In the genomic region with DNA sequence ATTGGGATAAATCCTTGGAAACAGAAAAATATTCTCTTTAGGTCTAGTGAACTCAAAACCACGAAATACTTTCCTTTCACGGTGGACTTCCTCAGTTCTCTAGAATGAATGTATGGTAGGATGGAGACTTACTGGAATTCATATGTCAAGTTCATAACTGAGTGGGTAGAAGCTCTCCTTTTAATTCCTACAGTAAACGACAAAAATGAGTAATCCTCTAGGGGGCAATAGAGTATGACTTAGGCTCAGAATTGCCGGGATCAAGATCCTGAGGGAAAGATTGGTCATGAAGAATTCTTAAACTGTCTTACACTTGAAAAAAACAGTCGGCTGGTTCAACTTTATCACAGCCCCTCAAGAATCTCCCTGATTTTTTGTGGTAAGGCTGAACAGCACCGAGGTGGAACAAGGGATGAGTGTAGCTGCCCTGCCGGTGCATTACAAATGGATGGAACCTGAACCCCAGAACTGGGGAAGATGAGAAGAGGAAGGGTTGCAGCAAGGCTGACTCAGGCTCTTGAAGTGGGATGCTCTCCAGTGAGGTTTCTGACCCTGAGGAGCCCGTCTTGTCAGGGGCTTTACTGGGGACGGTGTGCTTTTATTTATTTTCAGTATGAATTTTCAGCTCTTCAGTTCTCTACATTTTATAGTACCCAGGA, we compare ENCODE assay signal across 10 cellular contexts. TPM values are rescaled to one million over a fixed set of nuclear protein-coding genes. Genes with fewer than 3 reads are reported as not detected.
A peak's percentile ranks its signal among the peaks of the same experiment; 100 is the strongest.
DNase-seq lines count a peak whose midpoint lies in the region; ATAC-seq and TF ChIP-seq lines count a peak whose summit lies in the region.
"Had no signal": no experiment of that assay in that cellular context is flagged by ENCODE, and none has a peak within 500 bp of the region (broad histone marks: within the 10 kb centered on the region; RNA-seq: fewer than 3 reads in every experiment).

No MANE protein-coding gene starts in this region.

- no peak overlapping the region for H3K27ac Mint-ChIP-seq in activated CD4-positive, alpha-beta memory T cell treated with anti-CD3 and anti-CD28 coated beads, Interleukin-2, amount 10 ng/mL, durations not matched to agents 7 days and 5 days
- H3K27ac Mint-ChIP-seq: CD4-positive, alpha-beta T cell; memory B cell had no signal

- peak; percentile 68 for TF ChIP-seq CTCF in PC-3 (conservative IDR thresholded peaks at IDR 0.05; ENCODE audit: low read depth, low read length)
- TF ChIP-seq CTCF in fibroblast of pulmonary artery (IDR thresholded peaks at IDR 0.05; ENCODE audit: low read length, missing control alignments), result peak; percentile 58

- no peak overlapping the region for H3K9ac ChIP-seq in PC-3 (ENCODE audit: low read length)

- no peaks in the 10 kb centered on the region for H3F3A ChIP-seq in PC-3 (ENCODE audit: low read length, unreplicated experiment)

- peak; percentile 67 for ATAC-seq in PC-3
- ATAC-seq in GM18502 (IDR thresholded peaks at IDR 0.05; ENCODE audit: poor library complexity, unreplicated experiment), result no peak

- H3K36me3 Mint-ChIP-seq in activated CD4-positive, alpha-beta memory T cell treated with anti-CD3 and anti-CD28 coated beads, Interleukin-2, amount 10 ng/mL, durations not matched to agents 7 days and 5 days (ENCODE audit: low read depth), result no peaks in the 10 kb centered on the region
- H3K36me3 Mint-ChIP-seq: memory B cell had no signal

- H3K27ac ChIP-seq in PC-3 (ENCODE audit: low read length), result no peak overlapping the region

- no peak overlapping the region for H3K4me3 Mint-ChIP-seq in activated CD4-positive, alpha-beta memory T cell treated with anti-CD3 and anti-CD28 coated beads, Interleukin-2, amount 10 ng/mL, durations not matched to agents 7 days and 5 days
- H3K4me3 Mint-ChIP-seq: CD4-positive, alpha-beta T cell; memory B cell had no signal

- no peaks in the 10 kb centered on the region for H3K79me2 ChIP-seq in PC-3 (ENCODE audit: low read length)

- no peaks in the 10 kb centered on the region for H3K9me3 Mint-ChIP-seq in activated CD4-positive, alpha-beta memory T cell treated with anti-CD3 and anti-CD28 coated beads, Interleukin-2, amount 10 ng/mL, durations not matched to agents 7 days and 5 days
- H3K9me3 Mint-ChIP-seq: CD4-positive, alpha-beta T cell; memory B cell had no signal

- POLR2A ChIA-PET in PC-3 (lab: Charles Lee; ENCODE audit: unreplicated experiment), result no interaction called here
- POLR2A ChIA-PET in activated CD4-positive, alpha-beta memory T cell treated with anti-CD3 and anti-CD28 coated beads, Interleukin-2, amount 10 ng/mL, durations not matched to agents 7 days and 5 days (lab: Charles Lee), result no interaction called here

- peaks cover 7% of the 10 kb centered on the region for H3K27me3 Mint-ChIP-seq in activated CD4-positive, alpha-beta memory T cell treated with anti-CD3 and anti-CD28 coated beads, Interleukin-2, amount 10 ng/mL, durations not matched to agents 7 days and 5 days
- H3K27me3 Mint-ChIP-seq: CD4-positive, alpha-beta T cell had no signal

- no peaks in the 10 kb centered on the region for H3K4me1 ChIP-seq in PC-3 (ENCODE audit: insufficient read depth, low read length)

- H3K4me3 ChIP-seq in PC-3 (ENCODE audit: low read length) (no peak overlapping the region), fibroblast of pulmonary artery (replicated peaks; ENCODE audit: low read depth, low read length) (no peak overlapping the region)

- intact Hi-C loops in PC-3 (cut with micrococcal nuclease), result loop anchor here (1.0 kb wide), 1 partner anchor 64 kb away; no protein-coding TSS in a partner anchor

- CTCF ChIA-PET in PC-3 (lab: Charles Lee), result interaction anchor here (0.6 to 1.0 kb wide), 2 partner anchors 64 to 130 kb away, joined by 3 to 4 read pairs; a partner anchor contains a TSS
- CTCF ChIA-PET in activated CD4-positive, alpha-beta memory T cell treated with anti-CD3 and anti-CD28 coated beads, Interleukin-2, amount 10 ng/mL, durations not matched to agents 7 days and 5 days (lab: Charles Lee), result interaction anchor here (0.6 kb wide), 1 partner anchor 65 kb away, joined by 3 read pairs; no protein-coding TSS in a partner anchor

- H3K4me2 ChIP-seq in PC-3 (ENCODE audit: low read length), result no peak overlapping the region

- DNase-seq in NCI-H2171 treated with DMSO at 0.1 percent for 48 hours (lab: John Stamatoyannopoulos, UW) (peak; percentile 2), NCI-H2171 (lab: John Stamatoyannopoulos, UW) (no peak), PC-3 (peak; percentile 61), fibroblast of pulmonary artery (ENCODE audit: low read depth) (peak; percentile 60), superior temporal gyrus (ENCODE audit: extremely low spot score) (peak; percentile 68), epidermal melanocyte (ENCODE audit: insufficient read length, low spot score) (no peak)
- no peak for DNase-seq in activated CD4-positive, alpha-beta memory T cell treated with anti-CD3 and anti-CD28 coated beads, Interleukin-2, amount 10 ng/mL, durations not matched to agents 7 days and 5 days
- DNase-seq: CD4-positive, alpha-beta T cell had no signal

- H2AFZ ChIP-seq in PC-3 (ENCODE audit: low read length), result no peak overlapping the region

- no peaks in the 10 kb centered on the region for H3K27me3 ChIP-seq in PC-3 (ENCODE audit: low read length)

- H4K20me1 ChIP-seq in PC-3 (ENCODE audit: low read length), result no peaks in the 10 kb centered on the region

- no peaks in the 10 kb centered on the region for H3K9me3 ChIP-seq in PC-3 (ENCODE audit: low read length)

- H3K4me1 Mint-ChIP-seq in activated CD4-positive, alpha-beta memory T cell treated with anti-CD3 and anti-CD28 coated beads, Interleukin-2, amount 10 ng/mL, durations not matched to agents 7 days and 5 days, result no peaks in the 10 kb centered on the region
- H3K4me1 Mint-ChIP-seq: memory B cell had no signal

- no TSS peak for BruUV-seq in PC-3 (replicated peaks; lab: Mats Ljungman, UMichigan)

- no peaks in the 10 kb centered on the region for H3K36me3 ChIP-seq in PC-3 (ENCODE audit: low read depth, low read length)

- no peaks in the 10 kb centered on the region for H3K9me2 ChIP-seq in PC-3 (replicated peaks; ENCODE audit: low read length)

RNA-seq across cellular contexts. Expression of a gene that starts 14.0 kb away (rescaled TPM):
- 0.18 and 0.23 TPM in 2 replicates for total RNA-seq in PC-3 (2014; rRNA removed)
- total RNA-seq in activated CD4-positive, alpha-beta memory T cell treated with anti-CD3 and anti-CD28 coated beads, Interleukin-2, amount 10 ng/mL, durations not matched to agents 7 days and 5 days, result under 1 TPM in 1 of 2 experiments, not detected in 1; 0.10 TPM

RNA-seq across cellular contexts. Expression of a gene that starts 37.3 kb away (rescaled TPM):
- total RNA-seq in PC-3 (2014; rRNA removed), result 0.36 TPM in 1 of 2 replicates, not detected in the other
- total RNA-seq in activated CD4-positive, alpha-beta memory T cell treated with anti-CD3 and anti-CD28 coated beads, Interleukin-2, amount 10 ng/mL, durations not matched to agents 7 days and 5 days, result not detected

Comparison
In these comparisons a context has a peak if more than half of its experiments do, and no peak if none do; other contexts are left out.
1. DNase-seq: peak in NCI-H2171 treated with DMSO at 0.1 percent for 48 hours (single experiment), PC-3 (single experiment), fibroblast of pulmonary artery (single experiment) and superior temporal gyrus (single experiment); none in NCI-H2171 (single experiment), activated CD4-positive, alpha-beta memory T cell treated with anti-CD3 and anti-CD28 coated beads, Interleukin-2, amount 10 ng/mL, durations not matched to agents 7 days and 5 days (single experiment) and epidermal melanocyte (single experiment).